8 cellular contexts compared by ENCODE assay signal in genomic region chr14:45201908-45202307, GRCh38. TPM values are rescaled to one million over a fixed set of nuclear protein-coding genes. Genes with fewer than 3 reads are reported as not detected.
DNase-seq lines count a peak whose midpoint lies in the region; ATAC-seq and TF ChIP-seq lines count a peak whose summit lies in the region.

No MANE protein-coding gene starts in this region.

- peaks cover 0 to 17% (median 0%) of the 10 kb centered on the region in 4 donors for H3K36me3 ChIP-seq in sigmoid colon

- intact Hi-C loops in sigmoid colon (cut with DNase I): no loop called here
- intact Hi-C loops in cardiac septum (cut with DNase I): no loop called here

- H3K4me3 ChIP-seq in sigmoid colon: no peak overlapping the region

- no peak for TF ChIP-seq EP300 in sigmoid colon (IDR thresholded peaks at IDR 0.05)

- 47 to 73% methylated on average over 1 of the region's 1 CpG for WGBS in sigmoid colon, 2 donors

- peaks cover 7% of the 10 kb centered on the region for H3K4me1 Mint-ChIP-seq in endothelial cell (ENCODE audit: unreplicated experiment)

- ATAC-seq in HG02798 (IDR thresholded peaks at IDR 0.05; ENCODE audit: poor library complexity, unreplicated experiment): peak; percentile 91

- no peaks in the 10 kb centered on the region for H3K27me3 ChIP-seq in sigmoid colon

- no peaks in the 10 kb centered on the region for H3K9me3 Mint-ChIP-seq in endothelial cell (ENCODE audit: unreplicated experiment)

- no peaks in the 10 kb centered on the region for H3K9me3 ChIP-seq in sigmoid colon

- H3K27ac ChIP-seq in sigmoid colon: no peak overlapping the region

- no peak for TF ChIP-seq CTCF in endothelial cell (IDR thresholded peaks at IDR 0.05; ENCODE audit: unreplicated experiment)
- TF ChIP-seq CTCF in sigmoid colon (IDR thresholded peaks at IDR 0.05): no peak

- no peak overlapping the region for H3K4me3 Mint-ChIP-seq in endothelial cell (ENCODE audit: unreplicated experiment)

- no peak for TF ChIP-seq POLR2A in sigmoid colon (IDR thresholded peaks at IDR 0.05)

- H3K27ac Mint-ChIP-seq in endothelial cell (ENCODE audit: unreplicated experiment): no peak overlapping the region

- H3K4me1 ChIP-seq in sigmoid colon: peaks cover 0 to 12% (median 4%) of the 10 kb centered on the region in 4 donors

- no peaks in the 10 kb centered on the region for H3K27me3 Mint-ChIP-seq in endothelial cell (ENCODE audit: unreplicated experiment)

- H3K36me3 Mint-ChIP-seq in endothelial cell (ENCODE audit: low read depth, unreplicated experiment): peaks cover 10% of the 10 kb centered on the region

- DNase-seq in stimulated activated CD4-positive, alpha-beta T cell treated with anti-CD3 and anti-CD28 coated beads, Interleukin-4, amount 100 ng/mL, for 24 hours: peak; percentile 5
- DNase-seq in stimulated activated CD4-positive, alpha-beta T cell treated with anti-CD3 and anti-CD28 coated beads, Interleukin-2, amount 100 ng/mL, for 48 hours: no peak
- DNase-seq in NCI-H69 (lab: John Stamatoyannopoulos, UW): peak; percentile 29
- peak; percentile 12 for DNase-seq in endothelial cell (ENCODE audit: low spot score)
- DNase-seq in sigmoid colon: no peak
- no peak for DNase-seq in NCI-H187 (lab: John Stamatoyannopoulos, UW)
- DNase-seq in cardiac septum (ENCODE audit: low spot score): no peak

RNA-seq across cellular contexts. Expression of gene MIS18BP1, which starts 51.1 kb away (rescaled TPM):
- total RNA-seq in endothelial cell (ENCODE audit: unreplicated experiment) (51.3 TPM), sigmoid colon (10 to 100 TPM; 15.0 to 43.8 (median 21.1) TPM), cardiac septum (9.7 TPM)
- 10 to 100 TPM in 2 of 3 donors, 1 to 10 TPM in 1; 6.6 to 23.4 (median 13.9) TPM for polyA plus RNA-seq in sigmoid colon

Comparison
In these comparisons a context has a peak if more than half of its experiments do, and no peak if none do; other contexts are left out.
1. DNase-seq: peak in stimulated activated CD4-positive, alpha-beta T cell treated with anti-CD3 and anti-CD28 coated beads, Interleukin-4, amount 100 ng/mL, for 24 hours (single experiment), NCI-H69 (single experiment) and endothelial cell (single experiment); none in stimulated activated CD4-positive, alpha-beta T cell treated with anti-CD3 and anti-CD28 coated beads, Interleukin-2, amount 100 ng/mL, for 48 hours (0 of 2), sigmoid colon (single experiment), NCI-H187 (0 of 2) and cardiac septum (single experiment).